22 cellular contexts compared by ENCODE assay signal in the genomic region with DNA sequence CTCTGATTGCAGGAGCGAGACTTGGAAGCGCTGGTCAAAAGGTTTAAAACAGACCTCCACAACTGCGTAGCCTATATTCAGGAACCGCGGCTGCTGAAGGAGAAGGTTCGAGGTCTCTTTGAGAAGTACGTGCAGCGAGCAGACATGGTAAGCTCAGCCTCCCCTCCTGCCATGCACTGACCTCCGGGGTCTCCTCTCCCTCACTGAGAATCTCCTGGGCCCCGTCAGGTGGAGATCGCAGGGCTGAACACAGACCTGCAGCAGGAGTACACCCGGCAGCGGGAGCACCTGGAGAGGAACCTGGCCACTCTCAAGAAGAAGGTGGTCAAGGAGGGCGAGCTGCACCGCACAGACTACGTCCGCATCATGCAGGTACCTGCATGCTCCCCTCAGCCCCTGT. TPM values are rescaled to one million over a fixed set of nuclear protein-coding genes. Genes with fewer than 3 reads are reported as not detected.
DNase-seq lines count a peak whose midpoint lies in the region; TF ChIP-seq lines count a peak whose summit lies in the region.
"Had no signal": no experiment of that assay in that cellular context is flagged by ENCODE, and none has a peak within 500 bp of the region (broad histone marks: within the 10 kb centered on the region; RNA-seq: fewer than 3 reads in every experiment).

No MANE protein-coding gene starts in this region.

- no peak overlapping the region for H3K4me3 ChIP-seq in mammary epithelial cell (replicated peaks in 1 of 3; ENCODE audit: insufficient read depth in 1 of 3, low read depth in 2 of 3, low read length in 3 of 3)
- H3K4me3 ChIP-seq in mesenchymal stem cell (ENCODE audit: insufficient read depth in 1 of 2, low read depth in 1 of 2, low read length in 2 of 2), result no peak overlapping the region
- no peak overlapping the region for H3K4me3 ChIP-seq in stomach
- H3K4me3 ChIP-seq: BLaER1 treated with 17β-estradiol and CSF1 and Interleukin-3, amounts not matched to agents 10 nM and 100 nM; GM12878; GM23338; HAP-1 had no signal

- POLR2A ChIA-PET in MCF 10A (lab: Yijun Ruan, JAX), result interaction anchor here (0.7 to 1.2 kb wide), 2 partner anchors 43 to 114 kb away, joined by 3 read pairs; no protein-coding TSS in a partner anchor

- no peak overlapping the region for H3K14ac ChIP-seq in mesenchymal stem cell (ENCODE audit: low read length in 2 of 2)

- H3K9me3 ChIP-seq in mammary epithelial cell (replicated peaks; ENCODE audit: insufficient read depth, low read length) (no peaks in the 10 kb centered on the region), mesenchymal stem cell (ENCODE audit: control insufficient read depth, low read length) (no peaks in the 10 kb centered on the region), stomach (no peaks in the 10 kb centered on the region)
- H3K9me3 ChIP-seq: BE2C; BLaER1 treated with 17β-estradiol and CSF1 and Interleukin-3, amounts not matched to agents 10 nM and 100 nM; HAP-1 had no signal

- no peak overlapping the region for H2BK5ac ChIP-seq in mesenchymal stem cell (ENCODE audit: low read depth, low read length, poor library complexity, severe bottlenecking)

- no peak overlapping the region for H2BK15ac ChIP-seq in mesenchymal stem cell (ENCODE audit: low read depth, poor library complexity, severe bottlenecking)

- peaks cover 23% of the 10 kb centered on the region for H3K4me1 Mint-ChIP-seq in MCF 10A (ENCODE audit: insufficient read depth, unreplicated experiment)

- H4K91ac ChIP-seq in mesenchymal stem cell (ENCODE audit: low read length), result no peak overlapping the region

- no peak overlapping the region for H2AK5ac ChIP-seq in mesenchymal stem cell (ENCODE audit: low read length, severe bottlenecking)

- H3K36me3 ChIP-seq in mammary epithelial cell (ENCODE audit: insufficient read depth, low read length) (no peaks in the 10 kb centered on the region), mesenchymal stem cell (ENCODE audit: control insufficient read depth in 1 of 2, insufficient read depth in 2 of 2, low read depth in 1 of 2, low read length in 2 of 2) (no peaks in the 10 kb centered on the region), stomach (no peaks in the 10 kb centered on the region)
- H3K36me3 ChIP-seq: BE2C; BLaER1 treated with 17β-estradiol and CSF1 and Interleukin-3, amounts not matched to agents 10 nM and 100 nM; HAP-1 had no signal

- H2BK12ac ChIP-seq in mesenchymal stem cell (ENCODE audit: low read length in 2 of 2), result no peak overlapping the region

- no peaks in the 10 kb centered on the region for H3K27me3 Mint-ChIP-seq in MCF 10A (ENCODE audit: insufficient read depth, unreplicated experiment)
- H3K27me3 Mint-ChIP-seq: CD4-positive, alpha-beta T cell had no signal

- intact Hi-C loops in MCF 10A (cut with micrococcal nuclease), result loop anchor here (10.0 kb wide), 2 partner anchors 151 to 701 kb away; a partner anchor contains a TSS
- intact Hi-C loops in mammary epithelial cell (cut with micrococcal nuclease), result loop anchor here (10.0 kb wide), 2 partner anchors 701 to 811 kb away; a partner anchor contains a TSS
- intact Hi-C loops in stomach (cut with DNase I; ENCODE audit: low total_unique reads), result no loop called here

- TF ChIP-seq EP300 in stomach (IDR thresholded peaks at IDR 0.05), result no peak

- H3K27ac Mint-ChIP-seq in MCF 10A (ENCODE audit: low read depth, unreplicated experiment), result peak overlapping the region; percentile 5
- H3K27ac Mint-ChIP-seq: CD4-positive, alpha-beta T cell; CD8-positive, alpha-beta memory T cell; GM23338; HFFc6 had no signal

- no peaks in the 10 kb centered on the region for H3K79me1 ChIP-seq in mesenchymal stem cell (replicated peaks; ENCODE audit: low read length, poor library complexity, severe bottlenecking)

- no peaks in the 10 kb centered on the region for H4K20me1 ChIP-seq in mammary epithelial cell (ENCODE audit: insufficient read depth, low read length)
- H4K20me1 ChIP-seq: BLaER1 treated with 17β-estradiol and CSF1 and Interleukin-3, amounts not matched to agents 10 nM and 100 nM had no signal

- no peak overlapping the region for H2AFZ ChIP-seq in mammary epithelial cell (ENCODE audit: low read depth, low read length)
- H2AFZ ChIP-seq in mesenchymal stem cell (ENCODE audit: low read depth, low read length), result no peak overlapping the region
- H2AFZ ChIP-seq: GM23338 had no signal

- no peak overlapping the region for H3K4ac ChIP-seq in mesenchymal stem cell (ENCODE audit: low read depth in 1 of 2, low read length in 2 of 2)

- no peaks in the 10 kb centered on the region for H3K36me3 Mint-ChIP-seq in MCF 10A (ENCODE audit: insufficient read depth, unreplicated experiment)
- H3K36me3 Mint-ChIP-seq: CD14-positive monocyte; CD8-positive, alpha-beta memory T cell had no signal

- no peaks in the 10 kb centered on the region for H3K79me2 ChIP-seq in mammary epithelial cell (ENCODE audit: insufficient read depth, low read length)

- in situ Hi-C loops in mammary epithelial cell (cut with MboI; ENCODE audit: low sequenced_read_pairs in 2 of 2), result loop anchor here (10.0 to 25.0 kb wide), 3 partner anchors 178 to 428 kb away; a partner anchor contains a TSS

- no peak overlapping the region for H3K27ac ChIP-seq in mammary epithelial cell (ENCODE audit: insufficient read depth, low read depth, low read length)
- no peak overlapping the region for H3K27ac ChIP-seq in mesenchymal stem cell (ENCODE audit: low read length, poor library complexity, severe bottlenecking)
- peak overlapping the region in 3 of 5 donors; percentile 17 to 59 (median 36) for H3K27ac ChIP-seq in stomach
- H3K27ac ChIP-seq: 22Rv1; BLaER1 treated with 17β-estradiol and CSF1 and Interleukin-3, amounts not matched to agents 10 nM and 100 nM had no signal

- no TSS peak for BruUV-seq in MCF 10A (replicated peaks; lab: Mats Ljungman, UMichigan)
- no TSS peak for BruUV-seq in mammary epithelial cell (replicated peaks; lab: Mats Ljungman, UMichigan)

- H2BK120ac ChIP-seq in mesenchymal stem cell (ENCODE audit: low read depth, low read length), result no peak overlapping the region

- H3K23ac ChIP-seq in mesenchymal stem cell (ENCODE audit: low read length in 2 of 2), result no peak overlapping the region

- no peak for DNase-seq in MCF 10A (ENCODE audit: unreplicated experiment)
- DNase-seq in mammary epithelial cell, result no peak
- DNase-seq in mesenchymal stem cell, result no peak
- no peak for DNase-seq in stomach
- no peak for DNase-seq in dermis blood vessel endothelial cell
- DNase-seq in activated CD8-positive, alpha-beta memory T cell treated with anti-CD3 and anti-CD28 coated beads for 24 hours, result no peak
- DNase-seq: AML-193; BE2C; CD4-positive, alpha-beta T cell; CD8-positive, alpha-beta memory T cell; DMS 273 treated with DMSO at 0.1 percent for 48 hours; DMS79; EL; GDM1; HFFc6 had no signal

- CTCF ChIA-PET in MCF 10A (lab: Yijun Ruan, JAX), result interaction anchor here (0.7 kb wide), 1 partner anchor 231 kb away, joined by 5 read pairs; no protein-coding TSS in a partner anchor
- CTCF ChIA-PET in mammary epithelial cell (lab: Charles Lee; ENCODE audit: low non-redundant PET), result no interaction called here

- H3K9me3 Mint-ChIP-seq in MCF 10A (ENCODE audit: unreplicated experiment), result no peaks in the 10 kb centered on the region
- H3K9me3 Mint-ChIP-seq: CD14-positive monocyte; CD4-positive, alpha-beta T cell; GM23338; HFFc6 had no signal

- H4K8ac ChIP-seq in mesenchymal stem cell (ENCODE audit: low read length), result peak overlapping the region; percentile 39

- H3K4me2 ChIP-seq in mammary epithelial cell (ENCODE audit: insufficient read depth, low read depth, low read length) (no peak overlapping the region), mesenchymal stem cell (ENCODE audit: low read length, poor library complexity, severe bottlenecking) (no peak overlapping the region)
- H3K4me2 ChIP-seq: BLaER1 treated with 17β-estradiol and CSF1 and Interleukin-3, amounts not matched to agents 10 nM and 100 nM; GM23338 had no signal

- no peak overlapping the region for H3K18ac ChIP-seq in mesenchymal stem cell (ENCODE audit: low read depth in 1 of 2, low read length in 2 of 2)

- no peak for TF ChIP-seq CTCF in MCF 10A (IDR thresholded peaks at IDR 0.05; ENCODE audit: unreplicated experiment)
- no peak for TF ChIP-seq CTCF in mammary epithelial cell (conservative IDR thresholded peaks at IDR 0.05 in 1 of 2, IDR thresholded peaks at IDR 0.05 in 1 of 2; ENCODE audit: extremely low read depth in 1 of 2, insufficient read depth in 1 of 2, low read depth in 1 of 2, low read length in 2 of 2)
- TF ChIP-seq CTCF in stomach (IDR thresholded peaks at IDR 0.05), result no peak

- H3K9ac ChIP-seq in mammary epithelial cell (ENCODE audit: insufficient read depth, low read length), result no peak overlapping the region
- no peak overlapping the region for H3K9ac ChIP-seq in mesenchymal stem cell (ENCODE audit: low read length)
- H3K9ac ChIP-seq: BLaER1 treated with 17β-estradiol and CSF1 and Interleukin-3, amounts not matched to agents 10 nM and 100 nM had no signal

- no peaks in the 10 kb centered on the region for H3K4me1 ChIP-seq in mammary epithelial cell (ENCODE audit: insufficient read depth, low read length)
- peaks cover 2% of the 10 kb centered on the region for H3K4me1 ChIP-seq in mesenchymal stem cell (ENCODE audit: control insufficient read depth, insufficient read depth, low read depth, low read length)
- H3K4me1 ChIP-seq in stomach, result peaks cover 36 to 70% (median 51%) of the 10 kb centered on the region in 4 donors
- H3K4me1 ChIP-seq: BE2C, HAP-1 had no signal

- WGBS in mammary epithelial cell (ENCODE audit: low coverage, missing lambda C conversion rate), result 91% methylated on average over 9 of the region's 17 CpGs
- 99% methylated on average over 17 of the region's 17 CpGs for whole genome bisulfite sequencing in mesenchymal stem cell
- WGBS in stomach, 5 donors, result 94 to 96% (median 95%) methylated on average over 15 to 17 of the region's 17 CpGs

- H3K4me3 Mint-ChIP-seq in MCF 10A (ENCODE audit: unreplicated experiment), result no peak overlapping the region
- H3K4me3 Mint-ChIP-seq: CD14-positive monocyte; CD4-positive, alpha-beta T cell; CD8-positive, alpha-beta memory T cell; GM23338; HFFc6 had no signal

- no peak for TF ChIP-seq POLR2A in stomach (IDR thresholded peaks at IDR 0.05)

- dilution Hi-C loops in mammary epithelial cell (cut with HindIII; ENCODE audit: low sequenced_read_pairs), result no loop called here

- H3K27me3 ChIP-seq in mammary epithelial cell (ENCODE audit: insufficient read depth, low read length), result no peaks in the 10 kb centered on the region
- H3K27me3 ChIP-seq in mesenchymal stem cell (ENCODE audit: control insufficient read depth in 1 of 2, insufficient read depth in 1 of 2, low read length in 2 of 2), result no peaks in the 10 kb centered on the region
- no peaks in the 10 kb centered on the region for H3K27me3 ChIP-seq in stomach
- H3K27me3 ChIP-seq: BE2C; BLaER1 treated with 17β-estradiol and CSF1 and Interleukin-3, amounts not matched to agents 10 nM and 100 nM had no signal

RNA-seq across cellular contexts. Expression of a gene that starts 35.5 kb away (rescaled TPM):
- total RNA-seq in MCF 10A (2022) (3.1 and 3.8 TPM in 2 replicates), mammary epithelial cell (1 to 10 TPM in 1 of 2 donors, under 1 TPM in 1; 0.67 to 5.1 TPM), stomach (10 to 100 TPM in 3 of 5 donors, 1 to 10 TPM in 2; 7.0 to 41.9 (median 13.6) TPM), dermis blood vessel endothelial cell (0.05 TPM in 1 of 2 replicates, not detected in the other)
- polyA plus RNA-seq in mammary epithelial cell (2.2 TPM), stomach (10 to 100 TPM; 19.2 to 38.8 (median 26.5) TPM)
- 3.3 TPM for polyA minus RNA-seq in mammary epithelial cell
- 0.03 TPM for polyA plus RNA-seq in mesenchymal stem cell (2013, experiment 1 of 2)
- polyA plus RNA-seq in mesenchymal stem cell (2013, experiment 2 of 2), result 0.04 TPM
- total RNA-seq: CD4-positive, alpha-beta T cell; CD8-positive, alpha-beta memory T cell; HFFc6 had no signal
- polyA plus RNA-seq: AG04450; CD14-positive monocyte; CD8-positive, alpha-beta memory T cell; GM12878 had no signal

RNA-seq across cellular contexts. Expression of a gene that starts 51.1 kb away (rescaled TPM):
- total RNA-seq in MCF 10A (2022) (0.91 and 1.6 TPM in 2 replicates), mammary epithelial cell (1 to 10 TPM; 7.0 to 7.2 TPM), stomach (10 to 100 TPM in 2 of 5 donors, 1 to 10 TPM in 2, not detected in 1; 4.3 to 24.3 (median 11.6) TPM), dermis blood vessel endothelial cell (not detected in 2 replicates)
- polyA plus RNA-seq in mammary epithelial cell (7.6 TPM), stomach (10 to 100 TPM in 2 of 3 donors, 1 to 10 TPM in 1; 7.7 to 34.4 (median 20.2) TPM)
- polyA minus RNA-seq in mammary epithelial cell, result 0.93 TPM
- polyA plus RNA-seq in mesenchymal stem cell (2013, experiment 1 of 2), result not detected
- not detected for polyA plus RNA-seq in mesenchymal stem cell (2013, experiment 2 of 2)
- total RNA-seq: CD4-positive, alpha-beta T cell; CD8-positive, alpha-beta memory T cell; GM12878; HFFc6 had no signal
- polyA plus RNA-seq: AG04450; CD14-positive monocyte; CD8-positive, alpha-beta memory T cell had no signal

Comparison
In these comparisons a context has a peak if more than half of its experiments do, and no peak if none do; other contexts are left out.
1. H3K27ac ChIP-seq: peak in stomach (3 of 5); none in mammary epithelial cell (single experiment) and mesenchymal stem cell (single experiment).